In genomic region chr14:100374891-100375272, GRCh38 we compare ENCODE assay signal across 9 cellular contexts. TPM values are rescaled to one million over a fixed set of nuclear protein-coding genes. Genes with fewer than 3 reads are reported as not detected.
DNase-seq lines count a peak whose midpoint lies in the region; ATAC-seq and TF ChIP-seq lines count a peak whose summit lies in the region.
"Had no signal": no experiment of that assay in that cellular context is flagged by ENCODE, and none has a peak within 500 bp of the region (broad histone marks: within the 10 kb centered on the region; RNA-seq: fewer than 3 reads in every experiment).

No MANE protein-coding gene starts in this region.

- H3K27me3 Mint-ChIP-seq in memory B cell, result no peaks in the 10 kb centered on the region

- TF ChIP-seq POLR2A in body of pancreas (IDR thresholded peaks at IDR 0.05), result no peak

- no peak for TF ChIP-seq CTCF in heart right ventricle (IDR thresholded peaks at IDR 0.05)
- no peak for TF ChIP-seq CTCF in body of pancreas (IDR thresholded peaks at IDR 0.05)

- H3K36me3 Mint-ChIP-seq in memory B cell, result peaks cover 5% of the 10 kb centered on the region

- ATAC-seq in heart right ventricle (no peak), left cardiac atrium (no peak), body of pancreas (no peak), memory B cell (ENCODE audit: low read depth) (no peak), GM18867 (IDR thresholded peaks at IDR 0.05; ENCODE audit: unreplicated experiment) (no peak)

- no peaks in the 10 kb centered on the region for H3K9me3 ChIP-seq in heart right ventricle
- H3K9me3 ChIP-seq in body of pancreas, result no peaks in the 10 kb centered on the region

- peak overlapping the region; percentile 91 for H3K4me3 Mint-ChIP-seq in memory B cell

- H3K4me3 ChIP-seq in heart right ventricle, result peak overlapping the region; percentile 16 to 95 (median 74)
- no peak overlapping the region for H3K4me3 ChIP-seq in body of pancreas
- H3K4me3 ChIP-seq in urinary bladder (ENCODE audit: low read depth, low read length), result peak overlapping the region; percentile 66

- 60 to 68% methylated on average over 8 of the region's 8 CpGs for WGBS in heart right ventricle, 2 donors
- WGBS in body of pancreas, 2 donors, result 72 to 78% methylated on average over 8 of the region's 8 CpGs
- 53% methylated on average over 8 of the region's 8 CpGs for WGBS in urinary bladder

- DNase-seq in heart right ventricle, result no peak
- DNase-seq in left cardiac atrium, result no peak
- DNase-seq in body of pancreas, result no peak
- DNase-seq in memory B cell (ENCODE audit: low spot score in 2 of 2), result no peak
- DNase-seq in DMS 273 treated with DMSO at 0.1 percent for 48 hours (lab: John Stamatoyannopoulos, UW), result no peak
- no peak for DNase-seq in NCI-H1048 (lab: John Stamatoyannopoulos, UW)

- H3K27me3 ChIP-seq in heart right ventricle (no peaks in the 10 kb centered on the region), body of pancreas (no peaks in the 10 kb centered on the region)

- peaks cover 6 to 64% (median 32%) of the 10 kb centered on the region in 9 donors for H3K4me1 ChIP-seq in heart right ventricle
- H3K4me1 ChIP-seq in body of pancreas, result peaks cover 29% of the 10 kb centered on the region
- H3K4me1 ChIP-seq in urinary bladder (ENCODE audit: insufficient read depth), result no peaks in the 10 kb centered on the region

- peaks cover 37% of the 10 kb centered on the region for H3K4me1 Mint-ChIP-seq in memory B cell

- intact Hi-C loops in heart right ventricle (cut with DNase I), result loop anchor here in 9 of 10 donors (5.0 to 10.0 kb wide), 9 partner anchors 68 to 1600 kb away; partner anchors contain the start of gene SLC25A29 (in 7 of the 9)
- intact Hi-C loops in left cardiac atrium (cut with DNase I), result loop anchor here (5.0 to 10.0 kb wide), 2 partner anchors 70 to 73 kb away; partner anchors contain the start of gene SLC25A29 (in 1 of the 2)
- intact Hi-C loops in body of pancreas (cut with DNase I), result loop anchor here (10.0 kb wide), 1 partner anchor 60 kb away; no protein-coding TSS in a partner anchor

- H3K27ac ChIP-seq in heart right ventricle (peak overlapping the region; percentile 56 to 99 (median 96)), body of pancreas (peak overlapping the region in 3 of 4 donors; percentile 65 to 92 (median 86)), urinary bladder (ENCODE audit: low read depth) (peak overlapping the region; percentile 46)

- H3K36me3 ChIP-seq in heart right ventricle (peaks cover 0 to 22% (median 0%) of the 10 kb centered on the region in 9 donors), body of pancreas (replicated peaks in 1 of 2; ENCODE audit: insufficient read depth in 1 of 2, low read depth in 2 of 2) (no peaks in the 10 kb centered on the region), urinary bladder (ENCODE audit: insufficient read depth) (no peaks in the 10 kb centered on the region)

- H3K27ac Mint-ChIP-seq in memory B cell, result peak overlapping the region; percentile 92

- H3K9me3 Mint-ChIP-seq in memory B cell, result no peaks in the 10 kb centered on the region

RNA-seq across cellular contexts. Expression of gene WDR25, which starts 1.4 kb away (rescaled TPM):
- total RNA-seq in heart right ventricle (1 to 10 TPM; 4.5 to 8.4 (median 5.7) TPM), left cardiac atrium (1 to 10 TPM; 5.2 to 5.9 TPM), body of pancreas (1 to 10 TPM; 7.9 to 8.0 TPM), urinary bladder (9.5 TPM)
- polyA plus RNA-seq in heart right ventricle (1 to 10 TPM; 2.9 to 7.4 TPM), urinary bladder (9.0 TPM)

RNA-seq across cellular contexts. Expression of gene SLC25A47, which starts 51.7 kb away (rescaled TPM):
- total RNA-seq in heart right ventricle (not detected), left cardiac atrium (not detected), body of pancreas (not detected), urinary bladder (not detected)
- polyA plus RNA-seq in heart right ventricle (not detected), urinary bladder (0.08 TPM)
- total RNA-seq: NCI-H460 had no signal

Comparison
In these comparisons a context has a peak if more than half of its experiments do, and no peak if none do; other contexts are left out.
1. H3K27ac ChIP-seq: peak in every context shown above with its lines; median percentile 96 in heart right ventricle; 86 in body of pancreas; 46 in urinary bladder.
2. H3K4me3 ChIP-seq: peak in heart right ventricle (10 of 10) and urinary bladder (single experiment); none in body of pancreas (0 of 2).